In genomic region chr1:42477354-42477753, GRCh38 we compare ENCODE assay signal across 1 cellular context.
TF ChIP-seq lines count a peak whose summit lies in the region.

No MANE protein-coding gene starts in this region.

TF ChIP-seq in HEK293, 187 proteins besides CTCF, POLR2A, EP300 and RAD21:
- peak; percentile 69 for TF ChIP-seq ATF2 (tag by site-specific recombination; IDR thresholded peaks at IDR 0.05; ENCODE audit: low read depth)
